In genomic region chr12:129863938-129864337, GRCh38 we compare ENCODE assay signal across 1 cellular context.
TF ChIP-seq lines count a peak whose summit lies in the region.

No MANE protein-coding gene starts in this region.

TF ChIP-seq in GM23338, 12 proteins besides CTCF, POLR2A, EP300 and RAD21 (continued from another document):
- TF ChIP-seq ZNF462 (CRISPR knock-in tag; IDR thresholded peaks at IDR 0.05), result no peak
- TF ChIP-seq EZH2phosphoT487 (IDR thresholded peaks at IDR 0.05; ENCODE audit: unreplicated experiment), result no peak
